ENCODE assay signal across 7 cellular contexts in the genomic region with DNA sequence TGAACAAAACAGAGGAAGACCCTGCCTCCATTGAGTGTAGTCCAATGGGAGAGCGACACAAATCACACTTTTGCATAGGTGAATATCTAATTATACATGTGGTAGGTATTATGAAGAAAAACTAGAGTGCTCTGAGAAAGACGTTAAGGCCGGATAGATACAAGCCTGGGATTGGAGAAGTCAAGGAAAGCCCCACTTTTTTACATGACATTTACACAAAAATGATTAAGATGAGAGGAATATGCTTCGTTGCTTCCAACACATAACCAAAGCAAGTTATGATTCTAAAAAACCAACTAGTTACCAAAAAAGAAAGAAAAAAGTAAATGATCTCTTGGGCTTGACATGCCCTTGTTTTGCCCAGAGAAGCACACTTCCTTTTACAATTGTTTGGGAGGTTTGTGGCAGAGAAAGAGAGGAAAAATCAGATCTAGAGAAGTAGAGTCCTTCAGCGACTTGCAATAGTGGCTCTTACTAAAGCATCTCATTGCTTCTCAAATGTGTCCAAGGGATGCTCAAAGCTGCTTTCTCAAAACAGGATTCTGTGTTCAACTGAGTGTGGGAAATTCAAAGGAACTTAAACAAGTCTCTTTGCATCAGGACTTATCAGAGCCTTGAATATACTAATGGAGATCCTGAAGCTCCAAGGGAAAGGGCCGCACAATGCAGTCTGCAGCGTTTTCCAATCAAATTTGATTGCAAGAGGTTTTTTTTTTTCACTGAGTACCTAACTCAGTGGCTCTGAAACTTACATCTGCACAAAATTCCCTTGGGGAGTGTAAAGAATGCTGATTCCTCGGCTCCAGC. TPM values are rescaled to one million over a fixed set of nuclear protein-coding genes. Genes with fewer than 3 reads are reported as not detected.
DNase-seq lines count a peak whose midpoint lies in the region; ATAC-seq and TF ChIP-seq lines count a peak whose summit lies in the region.

No MANE protein-coding gene starts in this region.

- H3K4me1 Mint-ChIP-seq in natural killer cell: peaks cover 97 to 100% of the 10 kb centered on the region in 2 donors
- H3K4me1 Mint-ChIP-seq in glutamatergic neuron (ENCODE audit: low read depth, unreplicated experiment): peaks cover 9% of the 10 kb centered on the region

- peak overlapping the region; percentile 90 for H3K4me3 Mint-ChIP-seq in natural killer cell
- no peak overlapping the region for H3K4me3 Mint-ChIP-seq in glutamatergic neuron (ENCODE audit: unreplicated experiment)

- ATAC-seq in GM18909 (IDR thresholded peaks at IDR 0.05; ENCODE audit: poor library complexity, unreplicated experiment) (peak; percentile 22), HG02588 (IDR thresholded peaks at IDR 0.05; ENCODE audit: unreplicated experiment) (peak; percentile 30), natural killer cell (no peak), GM21737 (IDR thresholded peaks at IDR 0.05; ENCODE audit: unreplicated experiment) (no peak)

- no peaks in the 10 kb centered on the region for H3K36me3 ChIP-seq in KOPT-K1 (ENCODE audit: insufficient read depth, low read length)

- no peaks in the 10 kb centered on the region for H3K9me3 Mint-ChIP-seq in natural killer cell
- H3K9me3 Mint-ChIP-seq in glutamatergic neuron (ENCODE audit: unreplicated experiment): no peaks in the 10 kb centered on the region

- DNase-seq in natural killer cell (no peak), middle frontal gyrus (ENCODE audit: extremely low spot score, low spot score) (no peak), glutamatergic neuron (no peak)

- intact Hi-C loops in natural killer cell (cut with micrococcal nuclease): loop anchor here (5.0 kb wide), 1 partner anchor 35 kb away; no protein-coding TSS in a partner anchor

- peak overlapping the region; percentile 86 to 94 for H3K27ac Mint-ChIP-seq in natural killer cell
- H3K27ac Mint-ChIP-seq in glutamatergic neuron (ENCODE audit: unreplicated experiment): no peak overlapping the region

- TF ChIP-seq CTCF in natural killer cell (IDR thresholded peaks at IDR 0.05) (no peak), glutamatergic neuron (IDR thresholded peaks at IDR 0.05; ENCODE audit: partially characterized antibody, unreplicated experiment) (no peak)

- H3K36me3 Mint-ChIP-seq in natural killer cell: no peaks in the 10 kb centered on the region
- no peaks in the 10 kb centered on the region for H3K36me3 Mint-ChIP-seq in glutamatergic neuron (ENCODE audit: unreplicated experiment)

- H3K27ac ChIP-seq in KOPT-K1 (ENCODE audit: low read depth, low read length, poor library complexity, severe bottlenecking): peak overlapping the region; percentile 74

- H3K27me3 Mint-ChIP-seq in natural killer cell (ENCODE audit: low read depth in 2 of 2): no peaks in the 10 kb centered on the region
- H3K27me3 Mint-ChIP-seq in glutamatergic neuron (ENCODE audit: unreplicated experiment): no peaks in the 10 kb centered on the region

- H3K9me3 ChIP-seq in KOPT-K1 (ENCODE audit: insufficient read depth, low read length, poor library complexity, severe bottlenecking): no peaks in the 10 kb centered on the region

RNA-seq across cellular contexts. Expression of gene FLI1, which starts 38.8 kb away (rescaled TPM):
- total RNA-seq in natural killer cell: 100 to 1,000 TPM; 123 to 157 (median 148) TPM
- total RNA-seq in glutamatergic neuron (ENCODE audit: unreplicated experiment): not detected

Comparison
In these comparisons a context has a peak if more than half of its experiments do, and no peak if none do; other contexts are left out.
1. ATAC-seq: peak in GM18909 (single experiment) and HG02588 (single experiment); none in natural killer cell (0 of 3) and GM21737 (single experiment).
2. RNA of gene FLI1, which starts 38.8 kb away (total RNA-seq): 123 to 157 TPM in natural killer cell; not detected in glutamatergic neuron (single experiment); every median in the first group is over 100 times any median in the second.